8 cellular contexts compared by ENCODE assay signal in genomic region chr11:119149371-119150275, GRCh38. TPM values are rescaled to one million over a fixed set of nuclear protein-coding genes. Genes with fewer than 3 reads are reported as not detected.
DNase-seq lines count a peak whose midpoint lies in the region; ATAC-seq, FAIRE-seq and TF ChIP-seq lines count a peak whose summit lies in the region.

No MANE protein-coding gene starts in this region.

- H3K36me3 ChIP-seq in OCI-LY7 (ENCODE audit: insufficient read depth, low read length) (no peaks in the 10 kb centered on the region), fibroblast of lung (ENCODE audit: control insufficient read depth, insufficient read depth, low read length) (no peaks in the 10 kb centered on the region), parathyroid adenoma (ENCODE audit: control insufficient read depth, insufficient read depth, low read length) (no peaks in the 10 kb centered on the region)

- DNase-seq in G401 (ENCODE audit: low spot score), result peak; percentile 23
- DNase-seq in OCI-LY7 (ENCODE audit: low spot score), result no peak
- DNase-seq in fibroblast of lung (ENCODE audit: low read depth in 2 of 2), result no peak
- no peak for DNase-seq in foreskin keratinocyte
- DNase-seq in HTR-8/SVneo (ENCODE audit: insufficient read length, low spot score), result no peak
- DNase-seq in NK-92 (lab: John Stamatoyannopoulos, UW; ENCODE audit: unreplicated experiment), result no peak

- H3K27me3 ChIP-seq in fibroblast of lung (ENCODE audit: control insufficient read depth, insufficient read depth, low read length) (peaks cover 29% of the 10 kb centered on the region), parathyroid adenoma (ENCODE audit: control insufficient read depth, insufficient read depth, low read length) (no peaks in the 10 kb centered on the region), foreskin keratinocyte (peaks cover 62% of the 10 kb centered on the region)

- CTCF ChIA-PET in OCI-LY7 (lab: Charles Lee; ENCODE audit: unreplicated experiment), result no interaction called here

- H3K4me1 ChIP-seq in OCI-LY7 (ENCODE audit: insufficient read depth, low read length, poor library complexity, severe bottlenecking) (peaks cover 17% of the 10 kb centered on the region), fibroblast of lung (ENCODE audit: control insufficient read depth, extremely low read depth, insufficient read depth, low read length) (peaks cover 2% of the 10 kb centered on the region), parathyroid adenoma (peaks cover 2% of the 10 kb centered on the region), foreskin keratinocyte (peaks cover under 1% of the 10 kb centered on the region)

- H3K9ac ChIP-seq in fibroblast of lung (ENCODE audit: insufficient read depth, low read length) (peak overlapping the region; percentile 8), parathyroid adenoma (no peak overlapping the region)

- no peak for ATAC-seq in foreskin keratinocyte
- ATAC-seq in GM21723 (IDR thresholded peaks at IDR 0.05; ENCODE audit: unreplicated experiment), result no peak

- no peak for FAIRE-seq in HTR-8/SVneo (lab: Jason Lieb, UNC)

- no TSS peak for BruUV-seq in OCI-LY7 (replicated peaks; lab: Mats Ljungman, UMichigan)

- intact Hi-C loops in OCI-LY7 (cut with micrococcal nuclease; ENCODE audit: unreplicated experiment), result no loop called here

- no peaks in the 10 kb centered on the region for H3K79me2 ChIP-seq in OCI-LY7 (ENCODE audit: insufficient read depth, low read depth, low read length)
- H3K79me2 ChIP-seq in fibroblast of lung (ENCODE audit: control insufficient read depth, insufficient read depth, low read length), result no peaks in the 10 kb centered on the region
- H3K79me2 ChIP-seq in parathyroid adenoma, result no peaks in the 10 kb centered on the region

- TF ChIP-seq CTCF in OCI-LY7 (conservative IDR thresholded peaks at IDR 0.05; ENCODE audit: low read length), result no peak
- no peak for TF ChIP-seq CTCF in fibroblast of lung (conservative IDR thresholded peaks at IDR 0.05 in 1 of 2, IDR thresholded peaks at IDR 0.05 in 1 of 2; ENCODE audit: low read depth in 1 of 2, low read length in 2 of 2)
- TF ChIP-seq CTCF in parathyroid adenoma (IDR thresholded peaks at IDR 0.05), result no peak
- no peak for TF ChIP-seq CTCF in foreskin keratinocyte (conservative IDR thresholded peaks at IDR 0.05)

- H3K4me3 ChIP-seq in OCI-LY7 (ENCODE audit: low read depth, low read length, poor library complexity, severe bottlenecking) (peak overlapping the region; percentile 66), fibroblast of lung (replicated peaks in 1 of 4; ENCODE audit: control extremely low read depth in 1 of 4, insufficient read depth in 1 of 4, low read depth in 3 of 4, low read length in 4 of 4) (peak overlapping the region; percentile 21 to 61 (median 54)), parathyroid adenoma (ENCODE audit: low read depth, low read length) (peak overlapping the region; percentile 47)

- H3K4me2 ChIP-seq in OCI-LY7 (ENCODE audit: low read length), result peak overlapping the region; percentile 95
- peak overlapping the region; percentile 39 for H3K4me2 ChIP-seq in fibroblast of lung (ENCODE audit: extremely low read depth, insufficient read depth, low read length)
- peak overlapping the region; percentile 73 for H3K4me2 ChIP-seq in parathyroid adenoma (ENCODE audit: low read length)

- POLR2A ChIA-PET in OCI-LY7 (lab: Charles Lee), result interaction anchor here (1.1 to 1.9 kb wide), 3 partner anchors 19 to 47 kb away, joined by 3 to 5 read pairs (median 3); partner anchors contain the start of gene HINFP

- no peaks in the 10 kb centered on the region for H3K9me2 ChIP-seq in OCI-LY7 (ENCODE audit: insufficient read depth, low read length)

- H2AFZ ChIP-seq in OCI-LY7 (ENCODE audit: low read length), result peak overlapping the region; percentile 75
- H2AFZ ChIP-seq in fibroblast of lung (ENCODE audit: low read length), result no peak overlapping the region
- H2AFZ ChIP-seq in parathyroid adenoma, result peak overlapping the region; percentile 72

- H3K9me3 ChIP-seq in OCI-LY7 (ENCODE audit: low read length), result no peaks in the 10 kb centered on the region
- H3K9me3 ChIP-seq in fibroblast of lung (ENCODE audit: control insufficient read depth, insufficient read depth, low read depth, low read length), result no peaks in the 10 kb centered on the region
- H3K9me3 ChIP-seq in parathyroid adenoma (ENCODE audit: control insufficient read depth, low read length), result no peaks in the 10 kb centered on the region

- H3K27ac ChIP-seq in OCI-LY7 (ENCODE audit: low read depth, low read length, poor library complexity, severe bottlenecking), result no peak overlapping the region
- no peak overlapping the region for H3K27ac ChIP-seq in fibroblast of lung (ENCODE audit: insufficient read depth, low read length)
- H3K27ac ChIP-seq in parathyroid adenoma, result no peak overlapping the region
- H3K27ac ChIP-seq in foreskin keratinocyte, result no peak overlapping the region

- in situ Hi-C loops in G401 (cut with HindIII; ENCODE audit: low sequenced_read_pairs), result no loop called here

- H4K20me1 ChIP-seq in OCI-LY7 (ENCODE audit: insufficient read depth, low read length) (no peaks in the 10 kb centered on the region), fibroblast of lung (ENCODE audit: control insufficient read depth, extremely low read depth, insufficient read depth, low read length) (no peaks in the 10 kb centered on the region)

RNA-seq across cellular contexts. Expression of gene ABCG4, which starts 0.8 kb away (rescaled TPM):
- 0.06 and 1.7 TPM in 2 replicates for total RNA-seq in G401 (2014; rRNA removed; shearing (Covaris generic))
- total RNA-seq in OCI-LY7 (2014; rRNA removed; shearing (Covaris generic)), result not detected in 2 replicates
- total RNA-seq in OCI-LY7 (2022), result not detected in 2 replicates
- total RNA-seq in fibroblast of lung, result under 0.01 and 0.17 TPM in 2 replicates
- polyA plus RNA-seq in fibroblast of lung, result 0.05 and 0.12 TPM in 2 replicates
- 0.23 and 0.30 TPM in 2 replicates for polyA plus RNA-seq in fibroblast of lung (2012)
- polyA minus RNA-seq in fibroblast of lung (ENCODE audit: low replicate concordance), result 0.63 and 0.93 TPM in 2 replicates
- 0.46 and 0.51 TPM in 2 replicates for total RNA-seq in foreskin keratinocyte
- polyA plus RNA-seq in foreskin keratinocyte, result 0.27 and 0.34 TPM in 2 replicates

RNA-seq across cellular contexts. Expression of gene NLRX1, which starts 18.9 kb away (rescaled TPM):
- not detected in 2 replicates for total RNA-seq in G401 (2014; rRNA removed; shearing (Covaris generic))
- total RNA-seq in OCI-LY7 (2014; rRNA removed; shearing (Covaris generic)), result 2.1 and 2.8 TPM in 2 replicates
- 8.8 and 10.6 TPM in 2 replicates for total RNA-seq in OCI-LY7 (2022)
- total RNA-seq in fibroblast of lung, result 12.8 and 21.3 TPM in 2 replicates
- 5.7 and 6.6 TPM in 2 replicates for polyA plus RNA-seq in fibroblast of lung
- polyA plus RNA-seq in fibroblast of lung (2012), result 9.1 and 10.6 TPM in 2 replicates
- 18.2 and 18.3 TPM in 2 replicates for polyA minus RNA-seq in fibroblast of lung (ENCODE audit: low replicate concordance)
- 9.9 and 12.6 TPM in 2 replicates for total RNA-seq in foreskin keratinocyte
- polyA plus RNA-seq in foreskin keratinocyte, result 6.5 and 7.3 TPM in 2 replicates

RNA-seq across cellular contexts. Expression of gene HINFP, which starts 28.2 kb away (rescaled TPM):
- total RNA-seq in G401 (2014; rRNA removed; shearing (Covaris generic)), result 18.5 and 22.4 TPM in 2 replicates
- 18.2 and 27.7 TPM in 2 replicates for total RNA-seq in OCI-LY7 (2014; rRNA removed; shearing (Covaris generic))
- total RNA-seq in OCI-LY7 (2022) (29.6 and 30.8 TPM in 2 replicates), fibroblast of lung (13.5 and 14.4 TPM in 2 replicates), foreskin keratinocyte (10.1 and 10.2 TPM in 2 replicates)
- polyA plus RNA-seq in fibroblast of lung (12.4 and 13.1 TPM in 2 replicates), foreskin keratinocyte (8.7 and 8.9 TPM in 2 replicates)
- polyA plus RNA-seq in fibroblast of lung (2012), result 7.7 and 8.2 TPM in 2 replicates
- 23.0 and 24.0 TPM in 2 replicates for polyA minus RNA-seq in fibroblast of lung (ENCODE audit: low replicate concordance)

RNA-seq across cellular contexts. Expression of gene NHERF4, which starts 35.7 kb away (rescaled TPM):
- total RNA-seq in G401 (2014; rRNA removed; shearing (Covaris generic)), result not detected in 2 replicates
- not detected in 2 replicates for total RNA-seq in OCI-LY7 (2014; rRNA removed; shearing (Covaris generic))
- total RNA-seq in OCI-LY7 (2022) (not detected in 2 replicates), fibroblast of lung (not detected in 2 replicates), foreskin keratinocyte (not detected in 2 replicates)
- polyA plus RNA-seq in fibroblast of lung (not detected in 2 replicates), foreskin keratinocyte (not detected in 2 replicates)
- not detected in 2 replicates for polyA plus RNA-seq in fibroblast of lung (2012)
- not detected in 2 replicates for polyA minus RNA-seq in fibroblast of lung (ENCODE audit: low replicate concordance)

RNA-seq across cellular contexts. Expression of gene C2CD2L, which starts 42.5 kb away (rescaled TPM):
- 4.6 and 5.8 TPM in 2 replicates for total RNA-seq in G401 (2014; rRNA removed; shearing (Covaris generic))
- 6.5 and 10.6 TPM in 2 replicates for total RNA-seq in OCI-LY7 (2014; rRNA removed; shearing (Covaris generic))
- 19.0 and 19.9 TPM in 2 replicates for total RNA-seq in OCI-LY7 (2022)
- total RNA-seq in fibroblast of lung, result 1.8 and 3.0 TPM in 2 replicates
- polyA plus RNA-seq in fibroblast of lung, result 3.0 and 4.2 TPM in 2 replicates
- 3.5 and 5.1 TPM in 2 replicates for polyA plus RNA-seq in fibroblast of lung (2012)
- polyA minus RNA-seq in fibroblast of lung (ENCODE audit: low replicate concordance), result 4.8 and 25.7 TPM in 2 replicates
- total RNA-seq in foreskin keratinocyte, result 6.8 and 7.5 TPM in 2 replicates
- polyA plus RNA-seq in foreskin keratinocyte, result 5.5 and 5.9 TPM in 2 replicates

Comparison
In these comparisons a context has a peak if more than half of its experiments do, and no peak if none do; other contexts are left out.
1. H3K4me2 ChIP-seq: peak in every context shown above with its lines; median percentile 95 in OCI-LY7; 73 in parathyroid adenoma; 39 in fibroblast of lung.